In the genomic region with DNA sequence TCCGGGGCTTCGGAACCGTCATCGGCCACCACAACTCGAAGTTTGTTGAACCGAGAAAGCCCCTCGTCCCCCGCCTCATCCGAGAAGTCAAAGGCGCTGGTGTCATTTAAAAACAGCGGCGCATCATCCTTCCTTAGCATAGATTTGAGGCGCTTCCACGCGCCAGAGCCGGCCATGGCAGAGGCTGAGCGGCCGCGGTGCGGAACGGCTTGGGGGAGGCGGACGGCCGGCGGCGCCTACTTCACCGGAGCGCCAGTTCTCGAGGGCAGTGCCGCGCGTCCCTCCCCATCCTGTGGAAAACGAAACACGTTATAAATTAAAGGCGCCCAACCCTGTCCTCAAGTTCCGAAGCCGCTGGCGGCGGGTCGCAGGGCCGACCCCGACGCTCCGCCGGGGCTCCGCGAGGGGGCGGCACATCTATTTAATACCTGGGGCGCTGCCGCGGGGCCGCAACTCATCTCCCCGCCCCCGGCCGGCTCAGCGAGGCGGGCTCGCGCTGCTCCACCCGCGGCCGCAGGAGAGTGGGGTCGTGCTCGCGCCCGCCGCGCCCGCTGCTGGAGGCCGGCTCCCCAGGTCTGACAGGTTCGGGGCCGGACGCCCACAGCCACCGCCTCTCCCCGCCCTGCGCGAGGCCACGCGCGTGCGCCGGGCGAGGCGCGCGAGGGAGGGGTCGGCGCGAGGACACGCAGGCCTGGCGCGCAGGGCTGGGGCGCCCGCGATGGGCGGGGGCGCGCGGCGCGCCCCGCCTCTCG, we compare ENCODE assay signal across 8 cellular contexts. TPM values are rescaled to one million over a fixed set of nuclear protein-coding genes. Genes with fewer than 3 reads are reported as not detected.
DNase-seq lines count a peak whose midpoint lies in the region; ATAC-seq and TF ChIP-seq lines count a peak whose summit lies in the region.

Gene SLC30A4, minus strand, starts transcription at position 577 of the 752 bp plus-strand sequence. Its CDS starts 401 bp downstream, at position 176.

- DNase-seq in AG04449 (ENCODE audit: low read depth, low spot score) (no peak), PC-9 (peak in 1 of 2 experiments; percentile 81), activated gamma-delta T cell treated with Interleukin-2 at 50 U/mL for 16 hours (peak; percentile 58), foreskin keratinocyte (peak in 1 of 2 donors; percentile 18), stromal cell of bone marrow (ENCODE audit: low read depth) (peak; percentile 33)

- H3F3A ChIP-seq in PC-9 (ENCODE audit: insufficient read depth, low read depth): peaks cover 6% of the 10 kb centered on the region; the same call in 1 of the 2 replicates

- H3K4me3 ChIP-seq in AG04449 (ENCODE audit: low read depth, low read length) (peak within 1 kb of the TSS; percentile 67), PC-9 (peak within 1 kb of the TSS; percentile 73), neuron (ENCODE audit: low read length) (peak within 1 kb of the TSS; percentile 55)

- no peaks in the 10 kb centered on the region for H3K79me2 ChIP-seq in PC-9 (ENCODE audit: low read depth)

- H3K27ac ChIP-seq in PC-9 (no peak within 1 kb of the TSS), foreskin keratinocyte (peak within 1 kb of the TSS; percentile 25)

- peak; percentile 86 for ATAC-seq in GM18867 (IDR thresholded peaks at IDR 0.05; ENCODE audit: unreplicated experiment)
- peak; percentile 77 for ATAC-seq in HG03097 (IDR thresholded peaks at IDR 0.05; ENCODE audit: low FRiP score, unreplicated experiment)
- ATAC-seq in foreskin keratinocyte: peak; percentile 81

- BruUV-seq in PC-9 (replicated peaks; lab: Mats Ljungman, UMichigan): no TSS peak

- peak within 1 kb of the TSS; percentile 95 for H2AFZ ChIP-seq in PC-9
- peak within 1 kb of the TSS; percentile 89 for H2AFZ ChIP-seq in neuron (ENCODE audit: low read depth, low read length)

- no peaks in the 10 kb centered on the region for H3K9me2 ChIP-seq in PC-9 (ENCODE audit: insufficient read depth)

- H3K4me2 ChIP-seq in PC-9: peak within 1 kb of the TSS; percentile 88

- H3K27me3 ChIP-seq in PC-9 (ENCODE audit: insufficient read depth, low read depth) (no peaks in the 10 kb centered on the region), foreskin keratinocyte (no peaks in the 10 kb centered on the region), neuron (ENCODE audit: insufficient read depth, low read length) (peaks cover 7% of the 10 kb centered on the region)

- no peaks in the 10 kb centered on the region for H4K20me1 ChIP-seq in PC-9 (ENCODE audit: insufficient read depth)

- CTCF ChIA-PET in AG04449 (lab: Yijun Ruan, JAX) (interaction anchor here (0.6 to 1.5 kb wide), 7 partner anchors 9 to 91 kb away, joined by 3 to 6 read pairs (median 4); no protein-coding TSS in a partner anchor), PC-9 (lab: Charles Lee) (no interaction called here)

- TF ChIP-seq CTCF in AG04449 (IDR thresholded peaks at IDR 0.05; ENCODE audit: insufficient read depth, low read length, missing control alignments) (peak; percentile 30), PC-9 (conservative IDR thresholded peaks at IDR 0.05) (no peak; the same call in 1 of the 2 replicates), foreskin keratinocyte (conservative IDR thresholded peaks at IDR 0.05) (peak; percentile 55)

- POLR2A ChIA-PET in AG04449 (lab: Yijun Ruan, JAX): no interaction called here
- POLR2A ChIA-PET in PC-9 (lab: Charles Lee; ENCODE audit: unreplicated experiment): no interaction called here

- no peaks in the 10 kb centered on the region for H3K36me3 ChIP-seq in PC-9 (ENCODE audit: low read depth)
- H3K36me3 ChIP-seq in neuron (ENCODE audit: insufficient read depth, low read length): no peaks in the 10 kb centered on the region

- intact Hi-C loops in PC-9 (cut with micrococcal nuclease; ENCODE audit: unreplicated experiment): loop anchor here (1.0 to 5.0 kb wide), 2 partner anchors 65 to 90 kb away; partner anchors contain the start of gene BLOC1S6

- no peaks in the 10 kb centered on the region for H3K9me3 ChIP-seq in PC-9 (ENCODE audit: insufficient read depth, low read depth)
- H3K9me3 ChIP-seq in neuron (ENCODE audit: low read length): no peaks in the 10 kb centered on the region

- peaks cover 9% of the 10 kb centered on the region; the same call in 1 of the 2 replicates for H3K4me1 ChIP-seq in PC-9 (replicated peaks; ENCODE audit: insufficient read depth)
- no peaks in the 10 kb centered on the region for H3K4me1 ChIP-seq in foreskin keratinocyte
- peaks cover 8% of the 10 kb centered on the region for H3K4me1 ChIP-seq in neuron (ENCODE audit: insufficient read depth, low read length)

RNA-seq across cellular contexts. Expression of gene SLC30A4, which starts in this region (rescaled TPM):
- total RNA-seq in PC-9 (2021): 2.7 and 3.0 TPM in 2 replicates
- 4.4 and 5.7 TPM in 2 replicates for total RNA-seq in foreskin keratinocyte
- 1.5 and 1.8 TPM in 2 replicates for polyA plus RNA-seq in foreskin keratinocyte
